In genomic region chr3:3201584-3201983, GRCh38 we compare ENCODE assay signal across 13 cellular contexts. TPM values are rescaled to one million over a fixed set of nuclear protein-coding genes. Genes with fewer than 3 reads are reported as not detected.
DNase-seq lines count a peak whose midpoint lies in the region; ATAC-seq and TF ChIP-seq lines count a peak whose summit lies in the region.
"Had no signal": no experiment of that assay in that cellular context is flagged by ENCODE, and none has a peak within 500 bp of the region (broad histone marks: within the 10 kb centered on the region; RNA-seq: fewer than 3 reads in every experiment).

No MANE protein-coding gene starts in this region.

- POLR2A ChIA-PET in activated CD8-positive, alpha-beta T cell treated with anti-CD3 and anti-CD28 coated beads for 36 hours (lab: Charles Lee): interaction anchor here (1.4 kb wide), 1 partner anchor 10 kb away, joined by 4 read pairs; no protein-coding TSS in a partner anchor

- no peaks in the 10 kb centered on the region for H3K9me3 ChIP-seq in uterus
- H3K9me3 ChIP-seq in endodermal cell (ENCODE audit: control insufficient read depth, low read length): no peaks in the 10 kb centered on the region
- H3K9me3 ChIP-seq in heart right ventricle: no peaks in the 10 kb centered on the region
- H3K9me3 ChIP-seq: left ventricle myocardium inferior, Peyer's patch had no signal

- TF ChIP-seq POLR2A in uterus (IDR thresholded peaks at IDR 0.05): no peak

- ATAC-seq in GM18498 (IDR thresholded peaks at IDR 0.05; ENCODE audit: unreplicated experiment): peak; percentile 94
- peak; percentile 79 for ATAC-seq in GM19467 (IDR thresholded peaks at IDR 0.05; ENCODE audit: unreplicated experiment)
- peak; percentile 80 for ATAC-seq in HG02981 (IDR thresholded peaks at IDR 0.05; ENCODE audit: unreplicated experiment)
- ATAC-seq in activated CD8-positive, alpha-beta T cell treated with anti-CD3 and anti-CD28 coated beads for 36 hours: peak; percentile 72
- ATAC-seq in heart right ventricle: no peak

- H3K36me3 ChIP-seq in uterus (no peaks in the 10 kb centered on the region), endodermal cell (ENCODE audit: control insufficient read depth, insufficient read depth, low read length) (no peaks in the 10 kb centered on the region), heart right ventricle (no peaks in the 10 kb centered on the region)
- H3K36me3 ChIP-seq: left ventricle myocardium inferior, Peyer's patch had no signal

- H3K4me3 ChIP-seq in uterus (no peak overlapping the region), endodermal cell (ENCODE audit: low read length) (no peak overlapping the region), heart right ventricle (no peak overlapping the region)
- H3K4me3 ChIP-seq: left ventricle myocardium inferior, Peyer's patch had no signal

- H3K9ac ChIP-seq in endodermal cell (ENCODE audit: extremely low read depth, low read length, poor library complexity, severe bottlenecking): no peak overlapping the region

- no peaks in the 10 kb centered on the region for H3K9me3 Mint-ChIP-seq in activated CD8-positive, alpha-beta T cell treated with anti-CD3 and anti-CD28 coated beads for 36 hours
- H3K9me3 Mint-ChIP-seq in endodermal cell: peaks cover 6% of the 10 kb centered on the region
- H3K9me3 Mint-ChIP-seq: CD14-positive monocyte had no signal

- TF ChIP-seq CTCF in activated CD8-positive, alpha-beta T cell treated with anti-CD3 and anti-CD28 coated beads for 36 hours (IDR thresholded peaks at IDR 0.05): no peak
- no peak for TF ChIP-seq CTCF in uterus (IDR thresholded peaks at IDR 0.05)
- no peak for TF ChIP-seq CTCF in endodermal cell (conservative IDR thresholded peaks at IDR 0.05)
- no peak for TF ChIP-seq CTCF in heart right ventricle (IDR thresholded peaks at IDR 0.05)

- 91 to 100% methylated on average over 2 to 3 of the region's 3 CpGs for WGBS in endodermal cell (ENCODE audit: insufficient coverage in 1 of 2, insufficient read length in 1 of 2), 2 experiments
- 76 to 84% methylated on average over 3 of the region's 3 CpGs for WGBS in heart right ventricle, 2 donors

- DNase-seq in activated CD8-positive, alpha-beta T cell treated with anti-CD3 and anti-CD28 coated beads for 36 hours: no peak
- DNase-seq in uterus (no peak), endodermal cell (no peak), heart right ventricle (no peak)
- DNase-seq in central memory CD4-positive, alpha-beta T cell: no peak
- DNase-seq: activated CD4-positive, alpha-beta T cell treated with anti-CD3 and anti-CD28 coated beads for 4 hours; left ventricle myocardium inferior; NCI-H1092 treated with DMSO at 0.1 percent for 48 hours; Peyer's patch had no signal

- H3K4me1 ChIP-seq in uterus (no peaks in the 10 kb centered on the region), endodermal cell (ENCODE audit: control insufficient read depth, insufficient read depth, low read length) (no peaks in the 10 kb centered on the region), heart right ventricle (no peaks in the 10 kb centered on the region)
- H3K4me1 ChIP-seq: left ventricle myocardium inferior, Peyer's patch had no signal

- H3K27ac Mint-ChIP-seq in activated CD8-positive, alpha-beta T cell treated with anti-CD3 and anti-CD28 coated beads for 36 hours: no peak overlapping the region
- no peak overlapping the region for H3K27ac Mint-ChIP-seq in endodermal cell
- H3K27ac Mint-ChIP-seq: CD14-positive monocyte had no signal

- H3K27ac ChIP-seq in uterus (no peak overlapping the region), endodermal cell (ENCODE audit: low read depth, low read length) (no peak overlapping the region), heart right ventricle (no peak overlapping the region)
- H3K27ac ChIP-seq: left ventricle myocardium inferior, Peyer's patch had no signal

- CTCF ChIA-PET in activated CD8-positive, alpha-beta T cell treated with anti-CD3 and anti-CD28 coated beads for 36 hours (lab: Charles Lee): interaction anchor here (0.8 to 5.2 kb wide), 10 partner anchors 9 to 1091 kb away, joined by 3 to 55 read pairs (median 14); no protein-coding TSS in a partner anchor

- H3K27me3 Mint-ChIP-seq in activated CD8-positive, alpha-beta T cell treated with anti-CD3 and anti-CD28 coated beads for 36 hours: peaks cover 2% of the 10 kb centered on the region
- peaks cover 23% of the 10 kb centered on the region for H3K27me3 Mint-ChIP-seq in endodermal cell (ENCODE audit: insufficient read depth)

- no peaks in the 10 kb centered on the region for H3K36me3 Mint-ChIP-seq in activated CD8-positive, alpha-beta T cell treated with anti-CD3 and anti-CD28 coated beads for 36 hours (ENCODE audit: low read depth)
- no peaks in the 10 kb centered on the region for H3K36me3 Mint-ChIP-seq in endodermal cell (ENCODE audit: low read depth)
- H3K36me3 Mint-ChIP-seq: CD14-positive monocyte had no signal

- H3K4me3 Mint-ChIP-seq in activated CD8-positive, alpha-beta T cell treated with anti-CD3 and anti-CD28 coated beads for 36 hours: no peak overlapping the region
- H3K4me3 Mint-ChIP-seq in endodermal cell: no peak overlapping the region
- H3K4me3 Mint-ChIP-seq: CD14-positive monocyte had no signal

- intact Hi-C loops in activated CD8-positive, alpha-beta T cell treated with anti-CD3 and anti-CD28 coated beads for 36 hours (cut with micrococcal nuclease): loop anchor here (10.0 kb wide), 1 partner anchor 1073 kb away; no protein-coding TSS in a partner anchor
- intact Hi-C loops in uterus (cut with DNase I; ENCODE audit: low total_unique reads): loop anchor here (10.0 kb wide), 1 partner anchor 1073 kb away; no protein-coding TSS in a partner anchor
- intact Hi-C loops in heart right ventricle (cut with DNase I): loop anchor here in 7 of 10 donors (2.0 to 5.0 kb wide), 6 partner anchors 796 to 1091 kb away; no protein-coding TSS in a partner anchor

- peaks cover 15% of the 10 kb centered on the region for H3K4me1 Mint-ChIP-seq in activated CD8-positive, alpha-beta T cell treated with anti-CD3 and anti-CD28 coated beads for 36 hours (ENCODE audit: low read depth)
- H3K4me1 Mint-ChIP-seq in endodermal cell: peaks cover 16% of the 10 kb centered on the region
- H3K4me1 Mint-ChIP-seq: CD14-positive monocyte had no signal

- H3K27me3 ChIP-seq in uterus: no peaks in the 10 kb centered on the region
- peaks cover 27% of the 10 kb centered on the region for H3K27me3 ChIP-seq in endodermal cell (ENCODE audit: control insufficient read depth, insufficient read depth, low read length, poor library complexity, severe bottlenecking)
- H3K27me3 ChIP-seq in heart right ventricle: peaks cover 0 to 18% (median 0%) of the 10 kb centered on the region in 7 donors
- H3K27me3 ChIP-seq: Peyer's patch had no signal

RNA-seq across cellular contexts. Expression of gene CRBN, which starts 22.1 kb away (rescaled TPM):
- 10 to 100 TPM; 33.7 to 35.0 TPM for total RNA-seq in activated CD8-positive, alpha-beta T cell treated with anti-CD3 and anti-CD28 coated beads for 36 hours
- 100 to 1,000 TPM in 1 of 4 donors, 10 to 100 TPM in 3; 40.2 to 207 (median 74.5) TPM for total RNA-seq in uterus
- 10 to 100 TPM; 35.3 to 36.8 TPM for total RNA-seq in endodermal cell
- polyA plus RNA-seq in endodermal cell (2013, experiment 1 of 2): 47.5 TPM
- polyA plus RNA-seq in endodermal cell (2013, experiment 2 of 2): 43.9 TPM
- 10 to 100 TPM; 34.8 to 63.2 (median 53.8) TPM for total RNA-seq in heart right ventricle
- polyA plus RNA-seq in heart right ventricle: 10 to 100 TPM; 18.2 to 23.4 TPM

Comparison
In these comparisons a context has a peak if more than half of its experiments do, and no peak if none do; other contexts are left out.
1. ATAC-seq: peak in GM18498 (single experiment), GM19467 (single experiment), HG02981 (single experiment) and activated CD8-positive, alpha-beta T cell treated with anti-CD3 and anti-CD28 coated beads for 36 hours (single experiment); none in heart right ventricle (0 of 8).